Comparison of ENCODE assay signal across 8 cellular contexts in the genomic region with DNA sequence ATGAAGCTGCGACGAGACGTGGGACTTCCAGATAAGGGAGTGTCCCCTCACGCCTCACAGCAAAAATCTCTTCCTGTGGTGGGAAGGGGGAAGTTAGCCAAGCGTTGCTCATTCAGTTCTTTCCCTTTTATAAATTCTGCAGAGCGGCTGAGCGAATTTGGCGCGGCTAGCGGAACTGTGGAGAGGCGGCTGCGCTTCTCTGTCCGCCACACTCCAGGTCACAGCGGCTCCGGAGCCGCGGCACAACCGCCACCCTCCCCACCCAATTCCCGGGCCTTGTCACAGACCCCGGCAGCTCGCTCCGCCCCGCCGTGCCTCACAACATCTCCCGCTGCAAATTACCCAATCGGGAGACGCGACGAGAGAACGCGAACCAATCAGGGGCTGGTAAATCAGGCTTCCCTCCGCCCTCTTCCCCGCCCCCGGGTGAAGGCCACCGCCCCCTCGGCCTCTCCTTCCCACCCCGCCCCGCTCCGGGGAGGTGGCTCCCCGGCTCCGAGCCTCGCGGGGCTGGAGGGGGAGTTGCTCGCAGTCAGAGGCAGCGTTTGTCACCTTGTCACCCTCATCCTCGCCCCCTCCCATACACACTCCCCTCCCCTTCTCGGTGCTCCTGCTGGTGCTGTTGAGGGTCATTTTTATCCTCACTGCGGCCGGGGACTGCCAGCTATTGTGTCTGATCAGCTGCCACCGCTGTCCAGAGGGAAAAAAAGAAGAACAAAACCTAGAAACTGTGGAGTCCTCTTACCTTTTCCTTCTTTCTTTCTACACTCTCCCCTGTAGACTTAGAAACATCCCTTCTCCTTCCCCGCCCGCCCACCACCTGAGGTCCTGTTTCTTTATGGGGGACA. TPM values are rescaled to one million over a fixed set of nuclear protein-coding genes. Genes with fewer than 3 reads are reported as not detected.
DNase-seq lines count a peak whose midpoint lies in the region; ATAC-seq and TF ChIP-seq lines count a peak whose summit lies in the region.

No MANE protein-coding gene starts in this region.

- H2AFZ ChIP-seq in PC-9 = peak overlapping the region; percentile 82

- in situ Hi-C loops in KBM-7 (cut with MboI; ENCODE audit: low pct_unique_long_range_greater_than_20kb, low sequenced_read_pairs) = no loop called here

- peaks cover 30% of the 10 kb centered on the region for H3K79me2 ChIP-seq in PC-9 (ENCODE audit: low read depth)

- H3K4me3 ChIP-seq in PC-9 = peak overlapping the region; percentile 95
- H3K4me3 ChIP-seq in mucosa of stomach (ENCODE audit: low read length) = peak overlapping the region; percentile 53

- H3K27me3 ChIP-seq in PC-9 (ENCODE audit: insufficient read depth, low read depth) (no peaks in the 10 kb centered on the region), mucosa of stomach (ENCODE audit: control insufficient read depth, insufficient read depth, low read length) (no peaks in the 10 kb centered on the region)

- H3K4me2 ChIP-seq in PC-9 = peak overlapping the region; percentile 85

- no peaks in the 10 kb centered on the region for H3K9me3 ChIP-seq in PC-9 (ENCODE audit: insufficient read depth, low read depth)
- no peaks in the 10 kb centered on the region for H3K9me3 ChIP-seq in mucosa of stomach (ENCODE audit: control insufficient read depth, low read length)

- H4K20me1 ChIP-seq in PC-9 (ENCODE audit: insufficient read depth) = no peaks in the 10 kb centered on the region

- no peaks in the 10 kb centered on the region for H3K27me3 Mint-ChIP-seq in activated T-cell treated with anti-CD3 and anti-CD28 coated beads, Interleukin-2, amount 50 U/mL, for 4 hours (ENCODE audit: low read depth)

- H3K36me3 ChIP-seq in PC-9 (ENCODE audit: low read depth) (no peaks in the 10 kb centered on the region), mucosa of stomach (ENCODE audit: control insufficient read depth, insufficient read depth, low read length) (no peaks in the 10 kb centered on the region)

- CTCF ChIA-PET in PC-9 (lab: Charles Lee) = interaction anchor here (0.7 to 1.1 kb wide), 2 partner anchors 106 to 220 kb away, joined by 3 to 6 read pairs; no protein-coding TSS in a partner anchor

- TF ChIP-seq CTCF in PC-9 (conservative IDR thresholded peaks at IDR 0.05) = no peak; the same call in 1 of the 2 replicates

- H3K4me3 Mint-ChIP-seq in activated T-cell treated with anti-CD3 and anti-CD28 coated beads, Interleukin-2, amount 50 U/mL, for 4 hours = peak overlapping the region; percentile 91

- no peaks in the 10 kb centered on the region for H3K36me3 Mint-ChIP-seq in activated T-cell treated with anti-CD3 and anti-CD28 coated beads, Interleukin-2, amount 50 U/mL, for 4 hours (ENCODE audit: insufficient read depth)

- H3K9me3 Mint-ChIP-seq in activated T-cell treated with anti-CD3 and anti-CD28 coated beads, Interleukin-2, amount 50 U/mL, for 4 hours = no peaks in the 10 kb centered on the region

- ATAC-seq in GM21723 (IDR thresholded peaks at IDR 0.05; ENCODE audit: unreplicated experiment) = peak; percentile 84
- ATAC-seq in activated T-cell treated with anti-CD3 and anti-CD28 coated beads, Interleukin-2, amount 50 U/mL, for 4 hours = peak; percentile 87
- ATAC-seq in esophagus mucosa = peak; percentile 95

- POLR2A ChIA-PET in PC-9 (lab: Charles Lee; ENCODE audit: unreplicated experiment) = interaction anchor here (0.6 to 0.7 kb wide), 2 partner anchors 20 to 124 kb away, joined by 3 to 5 read pairs; no protein-coding TSS in a partner anchor

- H3F3A ChIP-seq in PC-9 (ENCODE audit: insufficient read depth, low read depth) = peaks cover 7% of the 10 kb centered on the region; the same call in 1 of the 2 replicates

- intact Hi-C loops in PC-9 (cut with micrococcal nuclease; ENCODE audit: unreplicated experiment) = loop anchor here (1.0 to 5.0 kb wide), 6 partner anchors 38 to 358 kb away; a partner anchor contains a TSS

- BruUV-seq in PC-9 (replicated peaks; lab: Mats Ljungman, UMichigan) = TSS peak; percentile 69

- DNase-seq in DMS53 treated with DMSO at 0.1 percent for 48 hours (lab: John Stamatoyannopoulos, UW; ENCODE audit: unreplicated experiment) = peak; percentile 94
- DNase-seq in KBM-7 = peak; percentile 96
- peak; percentile 83 to 96 for DNase-seq in PC-9
- peak; percentile 95 for DNase-seq in activated T-cell treated with anti-CD3 and anti-CD28 coated beads, Interleukin-2, amount 50 U/mL, for 4 hours
- DNase-seq in stimulated activated CD8-positive, alpha-beta memory T cell treated with anti-CD3 and anti-CD28 coated beads, Interleukin-4, amount 100 ng/mL, for 48 hours = peak; percentile 97

- H3K9me2 ChIP-seq in PC-9 (ENCODE audit: insufficient read depth) = no peaks in the 10 kb centered on the region

- H3K4me1 ChIP-seq in PC-9 (replicated peaks; ENCODE audit: insufficient read depth) (peaks cover 14% of the 10 kb centered on the region), mucosa of stomach (ENCODE audit: control insufficient read depth, insufficient read depth, low read length) (peaks cover 5% of the 10 kb centered on the region)

- H3K27ac ChIP-seq in PC-9 = peak overlapping the region; percentile 53

- peaks cover 21% of the 10 kb centered on the region for H3K4me1 Mint-ChIP-seq in activated T-cell treated with anti-CD3 and anti-CD28 coated beads, Interleukin-2, amount 50 U/mL, for 4 hours (ENCODE audit: low read depth)

- H3K9ac ChIP-seq in mucosa of stomach (ENCODE audit: low read length) = peak overlapping the region; percentile 93

RNA-seq across cellular contexts. Expression of a gene that starts 0.9 kb away (rescaled TPM):
- total RNA-seq in PC-9 (2021) (93.1 and 115 TPM in 2 replicates), esophagus mucosa (40.1 TPM)
- 10 to 100 TPM; 11.4 to 15.8 (median 12.7) TPM for total RNA-seq in activated T-cell treated with anti-CD3 and anti-CD28 coated beads, Interleukin-2, amount 50 U/mL, for 4 hours

Comparison
In these comparisons a context has a peak if more than half of its experiments do, and no peak if none do; other contexts are left out.
1. Peak in every context shown above with its lines: DNase-seq, ATAC-seq, H3K4me3 ChIP-seq and H3K27ac ChIP-seq.